ENCODE assay signal across 14 cellular contexts in genomic region chr1:240947438-240948224, GRCh38.
"Had no signal": no experiment of that assay in that cellular context is flagged by ENCODE, and none has a peak within 500 bp of the region (broad histone marks: within the 10 kb centered on the region; RNA-seq: fewer than 3 reads in every experiment).

No MANE protein-coding gene starts in this region.

- H3K4me3 Mint-ChIP-seq: activated CD8-positive, alpha-beta memory T cell treated with anti-CD3 and anti-CD28 coated beads, Interleukin-2, amount 10 ng/mL, durations not matched to agents 7 days and 5 days; activated naive CD4-positive, alpha-beta T cell treated with anti-CD3 and anti-CD28 coated beads, Interleukin-2, amount 10 ng/mL, durations not matched to agents 7 days and 5 days; nephron; stimulated activated naive B cell treated with anti-CD40 and anti-IgM and Interleukin-4, amounts not matched to agents 10 μg/mL and 1 μg/mL and 100 μg/mL, for 72 hours; T-helper 1 cell treated with Interleukin-12 subunit alpha and Interleukin-12 subunit beta and Interleukin-4 antibody, amounts not matched to agents 30 μg/mL and 1 μg/mL, for 36 hours had no signal

- H3K27ac Mint-ChIP-seq: activated CD8-positive, alpha-beta memory T cell treated with anti-CD3 and anti-CD28 coated beads, Interleukin-2, amount 10 ng/mL, durations not matched to agents 7 days and 5 days; activated naive CD4-positive, alpha-beta T cell treated with anti-CD3 and anti-CD28 coated beads, Interleukin-2, amount 10 ng/mL, durations not matched to agents 7 days and 5 days; activated T-helper 2 cell treated with anti-CD3 and anti-CD28 coated beads, Interferon-gamma antibody, Interleukin-2, Interleukin-4, amounts not matched to agents 10 μg/mL and 5 μg/mL and 100 μg/mL, durations not matched to agents 14 hours and 24 hours and 36 hours; nephron; stimulated activated naive B cell treated with anti-CD40 and anti-IgM and Interleukin-4, amounts not matched to agents 10 μg/mL and 1 μg/mL and 100 μg/mL, for 72 hours; T-helper 1 cell treated with Interleukin-12 subunit alpha and Interleukin-12 subunit beta and Interleukin-4 antibody, amounts not matched to agents 30 μg/mL and 1 μg/mL, for 36 hours had no signal

- H3K9me3 Mint-ChIP-seq: activated naive CD4-positive, alpha-beta T cell treated with anti-CD3 and anti-CD28 coated beads, Interleukin-2, amount 10 ng/mL, durations not matched to agents 7 days and 5 days; activated T-helper 2 cell treated with anti-CD3 and anti-CD28 coated beads, Interferon-gamma antibody, Interleukin-2, Interleukin-4, amounts not matched to agents 10 μg/mL and 5 μg/mL and 100 μg/mL, durations not matched to agents 14 hours and 24 hours and 36 hours; nephron; stimulated activated naive B cell treated with anti-CD40 and anti-IgM and Interleukin-4, amounts not matched to agents 10 μg/mL and 1 μg/mL and 100 μg/mL, for 72 hours; T-helper 1 cell treated with Interleukin-12 subunit alpha and Interleukin-12 subunit beta and Interleukin-4 antibody, amounts not matched to agents 30 μg/mL and 1 μg/mL, for 36 hours had no signal

- H3K27ac ChIP-seq: gastroesophageal sphincter, heart right ventricle, tibial artery had no signal

- H3K36me3 ChIP-seq: gastroesophageal sphincter, heart right ventricle, tibial artery had no signal

- H3K4me1 ChIP-seq: gastroesophageal sphincter, heart right ventricle, tibial artery had no signal

- H3K27me3 ChIP-seq: gastroesophageal sphincter, heart right ventricle, tibial artery had no signal

- FAIRE-seq: urothelium cell line had no signal

- H3K4me1 Mint-ChIP-seq: activated naive CD4-positive, alpha-beta T cell treated with anti-CD3 and anti-CD28 coated beads, Interleukin-2, amount 10 ng/mL, durations not matched to agents 7 days and 5 days; nephron; stimulated activated naive B cell treated with anti-CD40 and anti-IgM and Interleukin-4, amounts not matched to agents 10 μg/mL and 1 μg/mL and 100 μg/mL, for 72 hours had no signal

- H3K27me3 Mint-ChIP-seq: activated CD8-positive, alpha-beta memory T cell treated with anti-CD3 and anti-CD28 coated beads, Interleukin-2, amount 10 ng/mL, durations not matched to agents 7 days and 5 days; activated naive CD4-positive, alpha-beta T cell treated with anti-CD3 and anti-CD28 coated beads, Interleukin-2, amount 10 ng/mL, durations not matched to agents 7 days and 5 days; stimulated activated naive B cell treated with anti-CD40 and anti-IgM and Interleukin-4, amounts not matched to agents 10 μg/mL and 1 μg/mL and 100 μg/mL, for 72 hours had no signal

- DNase-seq: activated CD4-positive, CD25-positive, alpha-beta regulatory T cell; activated CD8-positive, alpha-beta memory T cell treated with anti-CD3 and anti-CD28 coated beads, Interleukin-2, amount 10 ng/mL, durations not matched to agents 7 days and 5 days; activated naive CD4-positive, alpha-beta T cell treated with anti-CD3 and anti-CD28 coated beads, Interleukin-2, amount 10 ng/mL, durations not matched to agents 7 days and 5 days; activated T-cell treated with anti-CD3 and anti-CD28 coated beads, Interleukin-2, amount 50 U/mL, for 1 hour; heart right ventricle; left ventricle myocardium superior; occipital lobe; stimulated activated naive B cell treated with anti-CD40 and anti-IgM and Interleukin-4, amounts not matched to agents 10 μg/mL and 1 μg/mL and 100 μg/mL, for 72 hours; tibial artery had no signal

- H3K9me3 ChIP-seq: gastroesophageal sphincter, heart right ventricle, tibial artery had no signal

- H3K36me3 Mint-ChIP-seq: activated CD8-positive, alpha-beta memory T cell treated with anti-CD3 and anti-CD28 coated beads, Interleukin-2, amount 10 ng/mL, durations not matched to agents 7 days and 5 days; activated naive CD4-positive, alpha-beta T cell treated with anti-CD3 and anti-CD28 coated beads, Interleukin-2, amount 10 ng/mL, durations not matched to agents 7 days and 5 days; stimulated activated naive B cell treated with anti-CD40 and anti-IgM and Interleukin-4, amounts not matched to agents 10 μg/mL and 1 μg/mL and 100 μg/mL, for 72 hours had no signal

- H3K4me3 ChIP-seq: gastroesophageal sphincter, heart right ventricle, tibial artery had no signal
